Comparison of ENCODE assay signal across 22 cellular contexts in the genomic region with DNA sequence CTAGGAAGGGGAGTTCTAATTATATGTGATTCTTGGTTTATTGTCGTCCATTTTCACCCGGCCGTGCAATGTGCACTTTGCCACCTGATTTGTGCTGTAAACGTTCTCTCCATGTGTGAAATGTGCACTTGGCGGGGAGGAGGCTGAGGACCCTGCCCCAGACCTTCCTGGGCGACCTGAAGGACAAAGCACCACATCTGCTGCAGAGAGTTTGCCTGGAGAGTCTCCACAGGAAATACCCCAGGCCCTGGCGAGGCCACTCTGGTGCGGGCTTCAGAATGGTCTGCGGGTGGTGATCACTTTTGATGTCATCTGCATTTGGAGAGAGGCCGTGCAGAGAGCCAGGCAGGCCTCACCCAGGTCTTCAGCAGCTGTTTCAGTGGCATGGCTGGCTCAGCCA.
"Had no signal": no experiment of that assay in that cellular context is flagged by ENCODE, and none has a peak within 500 bp of the region (broad histone marks: within the 10 kb centered on the region; RNA-seq: fewer than 3 reads in every experiment).

No MANE protein-coding gene starts in this region.

- H3K36me3 ChIP-seq: colonic mucosa, esophagus squamous epithelium, gastrocnemius medialis, heart right ventricle, lower lobe of right lung had no signal

- H3K9me3 ChIP-seq: colonic mucosa, gastrocnemius medialis had no signal

- H3K4me3 ChIP-seq: colonic mucosa, dorsolateral prefrontal cortex, esophagus squamous epithelium, gastrocnemius medialis, heart right ventricle, left lung, lower lobe of right lung had no signal

- H3K27ac ChIP-seq: colonic mucosa, dorsolateral prefrontal cortex, epithelial cell of prostate, esophagus squamous epithelium, gastrocnemius medialis, heart right ventricle, left lung, lower lobe of right lung had no signal

- DNase-seq: cerebellar nuclear complex; colonic mucosa; dermis blood vessel endothelial cell; effector CD4-positive, alpha-beta T cell; effector memory CD4-positive, alpha-beta T cell; erythroblast; esophagus squamous epithelium; foreskin fibroblast; foreskin melanocyte; gastrocnemius medialis; glutamatergic neuron; heart right ventricle; hippocampal formation; left cardiac atrium; left ventricle myocardium superior; mesenchymal stem cell; midbrain had no signal

- H3K4me1 ChIP-seq: colonic mucosa, esophagus squamous epithelium, gastrocnemius medialis, heart right ventricle, left lung, lower lobe of right lung had no signal

- H3K27me3 ChIP-seq: colonic mucosa, esophagus squamous epithelium, gastrocnemius medialis, left lung had no signal

- ATAC-seq: esophagus mucosa, gastrocnemius medialis, heart right ventricle, left cardiac atrium, left lung, left ventricle myocardium superior, lower lobe of right lung had no signal
